In genomic region chr16:35425270-35425669, GRCh38 we compare ENCODE assay signal across 19 cellular contexts.
A peak's percentile ranks its signal among the peaks of the same experiment; 100 is the strongest.
DNase-seq lines count a peak whose midpoint lies in the region; ATAC-seq, FAIRE-seq and TF ChIP-seq lines count a peak whose summit lies in the region.
"Had no signal": no experiment of that assay in that cellular context is flagged by ENCODE, and none has a peak within 500 bp of the region (broad histone marks: within the 10 kb centered on the region; RNA-seq: fewer than 3 reads in every experiment).

No MANE protein-coding gene starts in this region.

- no peaks in the 10 kb centered on the region for H3K36me3 ChIP-seq in kidney (ENCODE audit: control insufficient read depth in 1 of 2, insufficient read depth in 2 of 2, low read length in 2 of 2)

- no peak for FAIRE-seq in kidney (lab: Jason Lieb, UNC)
- FAIRE-seq: A549, GM12892, GM19239, H54 had no signal

- CTCF ChIA-PET in activated CD8-positive, alpha-beta T cell treated with anti-CD3 and anti-CD28 coated beads for 36 hours (lab: Charles Lee): no interaction called here

- H3K27me3 Mint-ChIP-seq in activated CD8-positive, alpha-beta T cell treated with anti-CD3 and anti-CD28 coated beads for 36 hours: no peaks in the 10 kb centered on the region
- H3K27me3 Mint-ChIP-seq: CD8-positive, alpha-beta memory T cell had no signal

- intact Hi-C loops in kidney (cut with DNase I): no loop called here
- intact Hi-C loops in activated CD8-positive, alpha-beta T cell treated with anti-CD3 and anti-CD28 coated beads for 36 hours (cut with micrococcal nuclease): no loop called here

- H3K9ac ChIP-seq in kidney (ENCODE audit: low read length in 2 of 2): no peak overlapping the region
- H3K9ac ChIP-seq: GM23248 had no signal

- H3K4me3 Mint-ChIP-seq in activated CD8-positive, alpha-beta T cell treated with anti-CD3 and anti-CD28 coated beads for 36 hours: no peak overlapping the region
- H3K4me3 Mint-ChIP-seq: CD14-positive monocyte; CD8-positive, alpha-beta memory T cell had no signal

- no peaks in the 10 kb centered on the region for H3K4me1 Mint-ChIP-seq in activated CD8-positive, alpha-beta T cell treated with anti-CD3 and anti-CD28 coated beads for 36 hours (ENCODE audit: low read depth)
- H3K4me1 Mint-ChIP-seq: CD14-positive monocyte; CD8-positive, alpha-beta memory T cell had no signal

- no peak for ATAC-seq in GM19455 (IDR thresholded peaks at IDR 0.05; ENCODE audit: unreplicated experiment)
- ATAC-seq in activated CD8-positive, alpha-beta T cell treated with anti-CD3 and anti-CD28 coated beads for 36 hours: no peak
- ATAC-seq: A549, HCT116 had no signal

- no peak overlapping the region for H3K27ac Mint-ChIP-seq in activated CD8-positive, alpha-beta T cell treated with anti-CD3 and anti-CD28 coated beads for 36 hours
- H3K27ac Mint-ChIP-seq: CD14-positive monocyte; CD8-positive, alpha-beta memory T cell had no signal

- no peak overlapping the region for H3K4me3 ChIP-seq in kidney (ENCODE audit: low read length in 2 of 2)
- H3K4me3 ChIP-seq: A549, GM23248 had no signal

- TF ChIP-seq CTCF in kidney (IDR thresholded peaks at IDR 0.05; ENCODE audit: borderline replicate concordance, extremely low read depth, insufficient read depth): no peak
- TF ChIP-seq CTCF in activated CD8-positive, alpha-beta T cell treated with anti-CD3 and anti-CD28 coated beads for 36 hours (IDR thresholded peaks at IDR 0.05): no peak

- POLR2A ChIA-PET in activated CD8-positive, alpha-beta T cell treated with anti-CD3 and anti-CD28 coated beads for 36 hours (lab: Charles Lee): no interaction called here

- peaks cover 27% of the 10 kb centered on the region for H3K9me3 Mint-ChIP-seq in activated CD8-positive, alpha-beta T cell treated with anti-CD3 and anti-CD28 coated beads for 36 hours

- no peak overlapping the region for H3K27ac ChIP-seq in kidney (ENCODE audit: low read depth in 2 of 2, low read length in 2 of 2)
- H3K27ac ChIP-seq: A549, GM23248, HL-60 had no signal

- no peaks in the 10 kb centered on the region for H3K36me3 Mint-ChIP-seq in activated CD8-positive, alpha-beta T cell treated with anti-CD3 and anti-CD28 coated beads for 36 hours (ENCODE audit: low read depth)
- H3K36me3 Mint-ChIP-seq: CD14-positive monocyte; CD8-positive, alpha-beta memory T cell had no signal

- H3K4me1 ChIP-seq in kidney (ENCODE audit: control insufficient read depth in 1 of 2, insufficient read depth in 1 of 2, low read depth in 1 of 2, low read length in 2 of 2): no peaks in the 10 kb centered on the region
- H3K4me1 ChIP-seq: A549, Caco-2 had no signal

- peaks cover 0 to 3% of the 10 kb centered on the region in 2 donors for H3K9me3 ChIP-seq in kidney (ENCODE audit: control insufficient read depth in 1 of 2, low read length in 2 of 2)
- H3K9me3 ChIP-seq: A549, Caco-2 had no signal

- peak; percentile 29 for DNase-seq in NCI-H82 (lab: John Stamatoyannopoulos, UW)
- DNase-seq in NCI-H82 treated with DMSO at 0.1 percent for 48 hours (lab: John Stamatoyannopoulos, UW; ENCODE audit: unreplicated experiment): no peak
- DNase-seq in RPMI8226: peak; percentile 35
- peak; percentile 66 for DNase-seq in kidney
- DNase-seq in hypothalamus (lab: John Stamatoyannopoulos, UW): no peak
- no peak for DNase-seq in activated CD8-positive, alpha-beta T cell treated with anti-CD3 and anti-CD28 coated beads for 36 hours
- DNase-seq: Caco-2; CD8-positive, alpha-beta memory T cell; DND-41; GDM1; GM23248 had no signal

Comparison
In these comparisons a context has a peak if more than half of its experiments do, and no peak if none do; other contexts are left out.
1. DNase-seq: peak in NCI-H82 (single experiment), RPMI8226 (single experiment) and kidney (single experiment); none in NCI-H82 treated with DMSO at 0.1 percent for 48 hours (single experiment), hypothalamus (0 of 51) and activated CD8-positive, alpha-beta T cell treated with anti-CD3 and anti-CD28 coated beads for 36 hours (single experiment).